ENCODE assay signal across 8 cellular contexts in genomic region chr16:72467157-72467759, GRCh38.
DNase-seq lines count a peak whose midpoint lies in the region; ATAC-seq and TF ChIP-seq lines count a peak whose summit lies in the region.

No MANE protein-coding gene starts in this region.

- H3K9me3 ChIP-seq in WERI-Rb-1 (ENCODE audit: severe bottlenecking): no peaks in the 10 kb centered on the region

- ATAC-seq in stimulated activated naive CD8-positive, alpha-beta T cell treated with anti-CD3 and anti-CD28 coated beads, Interleukin-15, amount 100 ng/mL, for 72 hours: peak; percentile 50
- no peak for ATAC-seq in stimulated activated naive CD8-positive, alpha-beta T cell treated with anti-CD3 and anti-CD28 coated beads, Interleukin-15, Interleukin-2, amounts not matched to agents 100 U/mL and 50 U/mL, for 24 hours
- no peak for ATAC-seq in HG02870 (IDR thresholded peaks at IDR 0.05; ENCODE audit: unreplicated experiment)

- no peaks in the 10 kb centered on the region for H3K27me3 ChIP-seq in WERI-Rb-1 (ENCODE audit: insufficient read depth, low read depth, severe bottlenecking)

- no peak overlapping the region for H3K4me3 Mint-ChIP-seq in stimulated activated naive CD8-positive, alpha-beta T cell treated with anti-CD3 and anti-CD28 coated beads, Interleukin-15, amount 100 ng/mL, for 72 hours

- H3K27ac ChIP-seq in WERI-Rb-1: no peak overlapping the region

- DNase-seq in stimulated activated naive CD8-positive, alpha-beta T cell treated with anti-CD3 and anti-CD28 coated beads, Interleukin-15, amount 100 ng/mL, for 72 hours: no peak
- DNase-seq in stimulated activated naive CD8-positive, alpha-beta T cell treated with anti-CD3 and anti-CD28 coated beads, Interleukin-15, Interleukin-2, amounts not matched to agents 100 U/mL and 50 U/mL, for 24 hours: no peak
- peak; percentile 44 for DNase-seq in NCI-H1105 treated with DMSO at 0.1 percent for 48 hours (lab: John Stamatoyannopoulos, UW)
- peak; percentile 10 for DNase-seq in WERI-Rb-1
- DNase-seq in iPS-NIHi11 (ENCODE audit: low spot score): peak; percentile 39
- no peak for DNase-seq in NCI-H187 (lab: John Stamatoyannopoulos, UW)
- DNase-seq in stimulated activated naive CD4-positive, alpha-beta T cell treated with Interleukin-2 at 50 U/mL for 16 hours (lab: John Stamatoyannopoulos, UW): no peak

- no peak overlapping the region for H3K27ac Mint-ChIP-seq in stimulated activated naive CD8-positive, alpha-beta T cell treated with anti-CD3 and anti-CD28 coated beads, Interleukin-15, amount 100 ng/mL, for 72 hours

- H3K9me3 Mint-ChIP-seq in stimulated activated naive CD8-positive, alpha-beta T cell treated with anti-CD3 and anti-CD28 coated beads, Interleukin-15, amount 100 ng/mL, for 72 hours: peaks cover 5 to 7% of the 10 kb centered on the region in 2 donors

- no peaks in the 10 kb centered on the region for H3K4me1 Mint-ChIP-seq in stimulated activated naive CD8-positive, alpha-beta T cell treated with anti-CD3 and anti-CD28 coated beads, Interleukin-15, amount 100 ng/mL, for 72 hours

- H3K4me3 ChIP-seq in WERI-Rb-1 (ENCODE audit: low read depth, low read length): no peak overlapping the region

- peak; percentile 64 for TF ChIP-seq CTCF in WERI-Rb-1 (IDR thresholded peaks at IDR 0.05; ENCODE audit: low read depth, low read length)

- H3K36me3 ChIP-seq in WERI-Rb-1: no peaks in the 10 kb centered on the region

- H3K27me3 Mint-ChIP-seq in stimulated activated naive CD8-positive, alpha-beta T cell treated with anti-CD3 and anti-CD28 coated beads, Interleukin-15, amount 100 ng/mL, for 72 hours: no peaks in the 10 kb centered on the region

Comparison
In these comparisons a context has a peak if more than half of its experiments do, and no peak if none do; other contexts are left out.
1. DNase-seq: peak in NCI-H1105 treated with DMSO at 0.1 percent for 48 hours (single experiment), WERI-Rb-1 (single experiment) and iPS-NIHi11 (single experiment); none in stimulated activated naive CD8-positive, alpha-beta T cell treated with anti-CD3 and anti-CD28 coated beads, Interleukin-15, amount 100 ng/mL, for 72 hours (0 of 2), stimulated activated naive CD8-positive, alpha-beta T cell treated with anti-CD3 and anti-CD28 coated beads, Interleukin-15, Interleukin-2, amounts not matched to agents 100 U/mL and 50 U/mL, for 24 hours (single experiment), NCI-H187 (0 of 2) and stimulated activated naive CD4-positive, alpha-beta T cell treated with Interleukin-2 at 50 U/mL for 16 hours (single experiment).